ENCODE assay signal across 9 cellular contexts in genomic region chr5:50384371-50384770, GRCh38. TPM values are rescaled to one million over a fixed set of nuclear protein-coding genes. Genes with fewer than 3 reads are reported as not detected.
DNase-seq lines count a peak whose midpoint lies in the region; ATAC-seq and TF ChIP-seq lines count a peak whose summit lies in the region.
"Not testable (repeated sequence)": the region's sequence is repeated elsewhere in the genome, so short reads cannot be mapped to it uniquely, and the experiment has no call there.
"Had no signal": no experiment of that assay in that cellular context is flagged by ENCODE, and none has a peak within 500 bp of the region (broad histone marks: within the 10 kb centered on the region; RNA-seq: fewer than 3 reads in every experiment).

No MANE protein-coding gene starts in this region.

- not testable (repeated sequence) for H2AFZ ChIP-seq in hepatocyte

- not testable (repeated sequence) for H3K79me2 ChIP-seq in hepatocyte

- CTCF ChIA-PET in CD4-positive, alpha-beta memory T cell (lab: Charles Lee; ENCODE audit: partially characterized antibody), result not testable (repeated sequence)

- peaks cover 0 to 16% (median 4%) of the 10 kb centered on the region in 8 donors for H3K9me3 Mint-ChIP-seq in CD4-positive, alpha-beta memory T cell
- H3K9me3 Mint-ChIP-seq in activated naive CD8-positive, alpha-beta T cell (ENCODE audit: low read depth); natural killer cell: not testable (repeated sequence)

- POLR2A ChIA-PET in CD4-positive, alpha-beta memory T cell (lab: Charles Lee; ENCODE audit: partially characterized antibody), result interaction anchor here (1.3 kb wide), 1 partner anchor 56 kb away, joined by 6 read pairs; the partner anchor contains the start of gene EMB

- H3K9me3 ChIP-seq in CD4-positive, alpha-beta memory T cell (ENCODE audit: control insufficient read depth in 1 of 2, low read length in 2 of 2); hepatocyte (ENCODE audit: low read depth): not testable (repeated sequence)

- not testable (repeated sequence) for H3K4me3 ChIP-seq in CD4-positive, alpha-beta memory T cell (ENCODE audit: low read length in 2 of 2); Jurkat, Clone E6-1 (ENCODE audit: low read length); hepatocyte

- peak in 1 of 5 donors; percentile 17 for DNase-seq in CD4-positive, alpha-beta memory T cell
- peak; percentile 2 for DNase-seq in DMS53 (lab: John Stamatoyannopoulos, UW)
- peak; percentile 84 for DNase-seq in Jurkat, Clone E6-1 (ENCODE audit: low read depth, low spot score)
- DNase-seq in NCI-H146 treated with DMSO at 0.1 percent for 48 hours (lab: John Stamatoyannopoulos, UW; ENCODE audit: unreplicated experiment), result peak; percentile 90
- DNase-seq in OCI-M1 (lab: John Stamatoyannopoulos, UW), result peak; percentile 88
- DNase-seq in hepatocyte (ENCODE audit: low spot score), result peak; percentile 8
- not testable (repeated sequence) for DNase-seq in natural killer cell

- H3K4me3 Mint-ChIP-seq in CD4-positive, alpha-beta memory T cell; activated naive CD8-positive, alpha-beta T cell; natural killer cell: not testable (repeated sequence)

- 66% methylated on average over 2 of the region's 2 CpGs for WGBS in hepatocyte (ENCODE audit: low lambda C conversion rate, missing lambda C conversion rate)

- H3K36me3 Mint-ChIP-seq in CD4-positive, alpha-beta memory T cell, result peaks cover 59 to 63% of the 10 kb centered on the region in 2 donors
- H3K36me3 Mint-ChIP-seq in activated naive CD8-positive, alpha-beta T cell, result peaks cover 40% of the 10 kb centered on the region
- not testable (repeated sequence) for H3K36me3 Mint-ChIP-seq in natural killer cell

- ATAC-seq in natural killer cell, result not testable (repeated sequence)

- H3K27ac Mint-ChIP-seq in CD4-positive, alpha-beta memory T cell, result peak overlapping the region in 4 of 7 donors; percentile 39 to 57 (median 44)
- H3K27ac Mint-ChIP-seq in activated naive CD8-positive, alpha-beta T cell, result peak overlapping the region; percentile 41
- H3K27ac Mint-ChIP-seq in natural killer cell, result peak overlapping the region; percentile 23 to 71

- not testable (repeated sequence) for H3K27ac ChIP-seq in CD4-positive, alpha-beta memory T cell (ENCODE audit: low read depth, low read length); hepatocyte

- H3K4me1 ChIP-seq in CD4-positive, alpha-beta memory T cell (ENCODE audit: insufficient read depth, low read length); hepatocyte (ENCODE audit: insufficient read depth): not testable (repeated sequence)

- not testable (repeated sequence) for H4K20me1 ChIP-seq in hepatocyte (ENCODE audit: insufficient read depth, poor library complexity, severe bottlenecking)

- peaks cover 19 to 41% (median 31%) of the 10 kb centered on the region in 4 donors for H3K4me1 Mint-ChIP-seq in CD4-positive, alpha-beta memory T cell
- peaks cover 17% of the 10 kb centered on the region for H3K4me1 Mint-ChIP-seq in activated naive CD8-positive, alpha-beta T cell (ENCODE audit: low read depth)
- H3K4me1 Mint-ChIP-seq in natural killer cell, result peaks cover 20 to 36% of the 10 kb centered on the region in 2 donors

- not testable (repeated sequence) for H3K4me2 ChIP-seq in hepatocyte

- H3K36me3 ChIP-seq in CD4-positive, alpha-beta memory T cell (ENCODE audit: insufficient read depth, low read length); hepatocyte (replicated peaks; ENCODE audit: insufficient read depth, low read depth): not testable (repeated sequence)

- H3K27me3 Mint-ChIP-seq in CD4-positive, alpha-beta memory T cell; activated naive CD8-positive, alpha-beta T cell; natural killer cell (ENCODE audit: low read depth in 2 of 2): not testable (repeated sequence)

- TF ChIP-seq CTCF in hepatocyte (IDR thresholded peaks at IDR 0.05; ENCODE audit: poor library complexity); natural killer cell (IDR thresholded peaks at IDR 0.05): not testable (repeated sequence)

- not testable (repeated sequence) for H3K27me3 ChIP-seq in CD4-positive, alpha-beta memory T cell (ENCODE audit: insufficient read depth, low read length); hepatocyte

- H3K9me2 ChIP-seq in hepatocyte (replicated peaks; ENCODE audit: insufficient read depth), result not testable (repeated sequence)

- intact Hi-C loops in CD4-positive, alpha-beta memory T cell (cut with micrococcal nuclease); natural killer cell (cut with micrococcal nuclease): not testable (repeated sequence)

RNA-seq across cellular contexts. Expression of gene EMB, which starts 56.7 kb away (rescaled TPM):
- 100 to 1,000 TPM; 264 to 277 TPM for total RNA-seq in CD4-positive, alpha-beta memory T cell
- 100 to 1,000 TPM; 176 to 275 TPM for polyA plus RNA-seq in CD4-positive, alpha-beta memory T cell
- 39.9 TPM for polyA plus RNA-seq in Jurkat, Clone E6-1 (2012; ENCODE audit: insufficient read depth, insufficient read length)
- total RNA-seq in hepatocyte (9.8 and 11.0 TPM in 2 replicates), natural killer cell (100 to 1,000 TPM; 179 to 223 (median 199) TPM)
- polyA plus RNA-seq in hepatocyte, result 6.3 and 8.0 TPM in 2 replicates
- polyA plus RNA-seq: GM23248 had no signal

Comparison
In these comparisons a context has a peak if more than half of its experiments do, and no peak if none do; other contexts are left out.
1. RNA of gene EMB, which starts 56.7 kb away (total RNA-seq): 264 to 277 TPM in CD4-positive, alpha-beta memory T cell and 179 to 223 TPM in natural killer cell; 9.8 to 11.0 TPM in hepatocyte; every median in the first group is over 10 times any median in the second.
2. Peak in every context shown above with its lines, with median percentiles within 50 percentile points of each other: H3K27ac Mint-ChIP-seq.